21 cellular contexts compared by ENCODE assay signal in the genomic region with DNA sequence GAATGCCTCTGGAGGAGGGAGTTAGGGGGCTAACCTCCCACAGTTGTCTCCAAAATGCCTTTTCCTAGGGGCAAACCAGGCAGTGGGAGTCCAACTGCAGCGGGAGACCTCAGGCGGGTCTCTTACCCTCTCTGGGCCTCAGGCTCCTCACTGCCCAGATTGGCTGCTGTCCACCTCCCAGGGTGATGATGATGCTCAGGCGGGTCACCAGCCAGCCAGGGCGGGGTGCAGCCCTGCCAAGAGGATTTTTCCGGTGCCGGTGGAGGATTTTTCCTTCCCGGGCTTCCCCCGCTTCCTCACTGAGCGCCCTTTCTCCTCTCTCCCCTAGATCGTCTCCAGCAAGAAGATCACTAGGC. TPM values are rescaled to one million over a fixed set of nuclear protein-coding genes. Genes with fewer than 3 reads are reported as not detected.
DNase-seq lines count a peak whose midpoint lies in the region; FAIRE-seq and TF ChIP-seq lines count a peak whose summit lies in the region.
"Had no signal": no experiment of that assay in that cellular context is flagged by ENCODE, and none has a peak within 500 bp of the region (broad histone marks: within the 10 kb centered on the region; RNA-seq: fewer than 3 reads in every experiment).

No MANE protein-coding gene starts in this region.

- no peak overlapping the region for H2BK12ac ChIP-seq in H1 (ENCODE audit: low read depth, low read length)

- WGBS in SK-N-SH (ENCODE audit: low lambda C conversion rate), result 58% methylated on average over 6 of the region's 10 CpGs
- WGBS in H1 (ENCODE audit: extremely low coverage in 1 of 2, insufficient coverage in 1 of 2, insufficient read length in 1 of 2, insufficient replicate concordance in 2 of 2, low coverage in 1 of 2, low lambda C conversion rate in 2 of 2, missing lambda C conversion rate in 1 of 2), 2 experiments, result 93% methylated on average over 2 of the region's 10 CpGs; no CpG with 5 or more reads in 1 of the 2 experiments
- WGBS in testis, 2 donors, result 46 to 57% methylated on average over 10 of the region's 10 CpGs

- POLR2A ChIA-PET in A673 (lab: Charles Lee; ENCODE audit: low non-redundant PET) (no interaction called here), SK-N-SH (lab: Yijun Ruan, JAX) (no interaction called here), H1 (lab: Charles Lee; ENCODE audit: partially characterized antibody) (no interaction called here)

- H3K27ac ChIP-seq in A673 (ENCODE audit: low read depth, low read length, poor library complexity, severe bottlenecking) (peak overlapping the region; percentile 30), SK-N-SH (ENCODE audit: low read depth in 2 of 2, low read length in 1 of 2) (peak overlapping the region; percentile 17 to 57; a peak in 3 of 4 replicates), H1 (ENCODE audit: low read depth, low read length) (no peak overlapping the region), testis (no peak overlapping the region)
- H3K27ac ChIP-seq: cardiac muscle cell, right atrium auricular region, VCaP had no signal

- no TSS peak for BruUV-seq in A673 (replicated peaks; lab: Mats Ljungman, UMichigan)

- intact Hi-C loops in A673 (cut with micrococcal nuclease; ENCODE audit: unreplicated experiment) (no loop called here), testis (cut with DNase I; ENCODE audit: low total_unique reads) (no loop called here)

- no peak overlapping the region for H3K18ac ChIP-seq in H1 (ENCODE audit: extremely low read depth, low read length)

- no peaks in the 10 kb centered on the region for H3K9me3 ChIP-seq in A673 (ENCODE audit: low read depth, low read length, poor library complexity, severe bottlenecking)
- H3K9me3 ChIP-seq in SK-N-SH, result no peaks in the 10 kb centered on the region
- H3K9me3 ChIP-seq in H1 (ENCODE audit: insufficient read depth in 2 of 2, low read depth in 1 of 2, low read length in 1 of 2), result no peaks in the 10 kb centered on the region
- no peaks in the 10 kb centered on the region for H3K9me3 ChIP-seq in neuron (ENCODE audit: low read length)
- H3K9me3 ChIP-seq in testis, result no peaks in the 10 kb centered on the region
- H3K9me3 ChIP-seq: mucosa of descending colon, right atrium auricular region had no signal

- peaks cover 4% of the 10 kb centered on the region for H3F3A ChIP-seq in SK-N-SH (replicated peaks; ENCODE audit: insufficient read depth)

- CTCF ChIA-PET in A673 (lab: Charles Lee), result interaction anchor here (1.4 kb wide), 1 partner anchor 23 kb away, joined by 4 read pairs; the partner anchor contains the start of gene CPNE2
- CTCF ChIA-PET in SK-N-SH (lab: Yijun Ruan, JAX), result no interaction called here
- CTCF ChIA-PET in H1 (lab: Charles Lee; ENCODE audit: partially characterized antibody), result interaction anchor here (0.7 to 2.5 kb wide), 4 partner anchors 15 to 1214 kb away, joined by 3 to 11 read pairs (median 6); partner anchors contain the start of gene CPNE2

- H3K27me3 ChIP-seq in A673 (replicated peaks; ENCODE audit: insufficient read depth, low read depth, low read length, poor library complexity), result no peaks in the 10 kb centered on the region
- H3K27me3 ChIP-seq in SK-N-SH (ENCODE audit: insufficient read depth), result no peaks in the 10 kb centered on the region
- no peaks in the 10 kb centered on the region for H3K27me3 ChIP-seq in H1 (replicated peaks in 1 of 4; ENCODE audit: control insufficient read depth in 3 of 4, extremely low read depth in 1 of 4, insufficient read depth in 3 of 4, low read length in 3 of 4)
- no peaks in the 10 kb centered on the region for H3K27me3 ChIP-seq in neuron (ENCODE audit: insufficient read depth, low read length)
- no peaks in the 10 kb centered on the region for H3K27me3 ChIP-seq in testis
- H3K27me3 ChIP-seq: cardiac muscle cell, right atrium auricular region had no signal

- H3K23ac ChIP-seq in H1 (ENCODE audit: insufficient read length), result no peak overlapping the region

- TF ChIP-seq RAD21 in SK-N-SH (IDR thresholded peaks at IDR 0.05; ENCODE audit: low read length) (no peak), H1 (IDR thresholded peaks at IDR 0.05 in 1 of 2, conservative IDR thresholded peaks at IDR 0.05 in 1 of 2; ENCODE audit: low read depth in 2 of 2, low read length in 2 of 2) (no peak)

- no peak overlapping the region for H4K91ac ChIP-seq in H1 (replicated peaks; ENCODE audit: insufficient read length, low read length)

- no peak overlapping the region for H2BK20ac ChIP-seq in H1 (ENCODE audit: low read length)

- H3K14ac ChIP-seq in H1 (ENCODE audit: insufficient read length), result peak overlapping the region; percentile 95

- H3K79me1 ChIP-seq in H1 (ENCODE audit: low read depth, low read length), result no peaks in the 10 kb centered on the region

- H3K4me1 ChIP-seq in A673 (ENCODE audit: insufficient read depth, low read length, poor library complexity, severe bottlenecking) (peaks cover 13% of the 10 kb centered on the region), SK-N-SH (ENCODE audit: control insufficient read depth in 1 of 2, insufficient read depth in 2 of 2, low read depth in 1 of 2, low read length in 1 of 2) (peaks cover 0 to 15% of the 10 kb centered on the region in 2 experiments; a peak in 1 of 4 replicates), H1 (replicated peaks in 1 of 4; ENCODE audit: control insufficient read depth in 3 of 4, insufficient read depth in 4 of 4, low read length in 3 of 4) (peaks cover 0 to 13% (median 4%) of the 10 kb centered on the region in 4 experiments; a peak in 4 of 7 replicates), neuron (ENCODE audit: insufficient read depth, low read length) (peaks cover 26% of the 10 kb centered on the region), testis (peaks cover 18% of the 10 kb centered on the region)

- H3K4ac ChIP-seq in H1 (replicated peaks; ENCODE audit: insufficient read length, low read depth, low read length), result no peak overlapping the region

- H3K79me2 ChIP-seq in SK-N-SH (ENCODE audit: insufficient read depth) (no peaks in the 10 kb centered on the region), H1 (ENCODE audit: control insufficient read depth in 1 of 2, insufficient read depth in 2 of 2, low read length in 2 of 2) (no peaks in the 10 kb centered on the region)

- TF ChIP-seq POLR2A in H1 (IDR thresholded peaks at IDR 0.05; ENCODE audit: control extremely low read depth in 1 of 2, low read depth in 2 of 2, low read length in 2 of 2), result no peak
- no peak for TF ChIP-seq POLR2A in testis (IDR thresholded peaks at IDR 0.05)

- H3K36me3 ChIP-seq in A673 (ENCODE audit: insufficient read depth, low read length, poor library complexity, severe bottlenecking) (peaks cover 3% of the 10 kb centered on the region), SK-N-SH (replicated peaks in 1 of 2; ENCODE audit: control insufficient read depth in 1 of 2, insufficient read depth in 2 of 2, low read length in 1 of 2) (peaks cover 0 to 7% of the 10 kb centered on the region in 2 experiments), H1 (ENCODE audit: control insufficient read depth in 2 of 4, insufficient read depth in 4 of 4, low read length in 3 of 4) (no peaks in the 10 kb centered on the region), neuron (ENCODE audit: insufficient read depth, low read length) (no peaks in the 10 kb centered on the region), testis (ENCODE audit: low read depth, missing control alignments) (no peaks in the 10 kb centered on the region)
- H3K36me3 ChIP-seq: cardiac muscle cell had no signal

- H3K4me3 ChIP-seq in A673 (ENCODE audit: low read depth, low read length, poor library complexity, severe bottlenecking), result no peak overlapping the region
- no peak overlapping the region for H3K4me3 ChIP-seq in SK-N-SH (ENCODE audit: low read depth in 2 of 2, low read length in 1 of 2)
- H3K4me3 ChIP-seq in H1 (ENCODE audit: extremely low read depth in 1 of 4, insufficient read depth in 2 of 4, low read depth in 3 of 4, low read length in 4 of 4), result no peak overlapping the region
- peak overlapping the region; percentile 16 for H3K4me3 ChIP-seq in neuron (ENCODE audit: low read length)
- no peak overlapping the region for H3K4me3 ChIP-seq in testis
- H3K4me3 ChIP-seq: cardiac muscle cell, mucosa of descending colon had no signal

- no peak for TF ChIP-seq CTCF in A673 (conservative IDR thresholded peaks at IDR 0.05; ENCODE audit: low read depth, low read length)
- no peak for TF ChIP-seq CTCF in SK-N-SH (IDR thresholded peaks at IDR 0.05)
- TF ChIP-seq CTCF in H1 (IDR thresholded peaks at IDR 0.05; ENCODE audit: control extremely low read depth in 1 of 3, insufficient read depth in 1 of 3, low read depth in 1 of 3, low read length in 3 of 3), result no peak
- TF ChIP-seq CTCF in testis (IDR thresholded peaks at IDR 0.05), result no peak

- peaks cover 2% of the 10 kb centered on the region; the same call in 1 of the 2 replicates for H3K23me2 ChIP-seq in H1 (ENCODE audit: low read depth, low read length)

- no peak overlapping the region for H2BK120ac ChIP-seq in H1 (replicated peaks; ENCODE audit: low read depth, low read length)

- H4K8ac ChIP-seq in H1 (ENCODE audit: extremely low read depth, insufficient read depth, low read length), result no peak overlapping the region

- TF ChIP-seq EP300 in SK-N-SH (IDR thresholded peaks at IDR 0.05; ENCODE audit: borderline replicate concordance in 1 of 2, low read depth in 1 of 2, low read length in 1 of 2) (no peak), H1 (IDR thresholded peaks at IDR 0.05; ENCODE audit: borderline replicate concordance in 1 of 2, low read depth in 2 of 2, low read length in 2 of 2) (no peak)

- H3K56ac ChIP-seq in H1 (replicated peaks; ENCODE audit: insufficient read length, low read depth, low read length), result no peak overlapping the region

- FAIRE-seq in H1 (lab: Jason Lieb, UNC), result no peak
- FAIRE-seq: D721Med had no signal

- H2AK5ac ChIP-seq in H1 (ENCODE audit: low read depth, low read length), result peak overlapping the region; percentile 24; the same call in 1 of the 2 replicates

- H2AFZ ChIP-seq in SK-N-SH (ENCODE audit: low read depth) (no peak overlapping the region), H1 (ENCODE audit: low read length) (no peak overlapping the region), neuron (ENCODE audit: low read depth, low read length) (no peak overlapping the region)

- DNase-seq in A673 (ENCODE audit: low spot score), result no peak
- no peak for DNase-seq in SK-N-SH
- DNase-seq in H1 (ENCODE audit: low read depth in 1 of 2, low spot score in 2 of 2), result no peak
- DNase-seq in foreskin melanocyte, result no peak
- no peak for DNase-seq in UCSD-AML1 (lab: John Stamatoyannopoulos, UW; ENCODE audit: unreplicated experiment)
- DNase-seq in cerebellar nuclear complex (lab: John Stamatoyannopoulos, UW), result no peak
- DNase-seq in testis, result no peak
- DNase-seq: ACHN; activated CD8-positive, alpha-beta memory T cell treated with anti-CD3 and anti-CD28 coated beads, Interleukin-2, amount 50 U/mL, for 48 hours; activated effector memory CD4-positive, alpha-beta T cell treated with anti-CD3 and anti-CD28 coated beads, Interleukin-2, amount 50 U/mL, for 16 hours; activated naive CD8-positive, alpha-beta T cell treated with anti-CD3 and anti-CD28 coated beads, Interleukin-2, amount 50 U/mL, for 24 hours; effector CD8-positive, alpha-beta T cell; EL; NCI-H2171; NCI-H526 treated with DMSO at 0.1 percent for 48 hours had no signal

- peak overlapping the region; percentile 7; the same call in 1 of the 2 replicates for H3K4me2 ChIP-seq in SK-N-SH
- peak overlapping the region in 1 of 2 experiments; percentile 2; a peak in 1 of 4 replicates for H3K4me2 ChIP-seq in H1 (ENCODE audit: insufficient read depth in 1 of 2, low read depth in 2 of 2, low read length in 2 of 2)

- no peak overlapping the region for H4K5ac ChIP-seq in H1 (ENCODE audit: insufficient read length, low read depth, low read length)

- no peak overlapping the region for H2BK15ac ChIP-seq in H1 (ENCODE audit: low read length)

- no peak overlapping the region; the same call in 1 of the 2 replicates for H2BK5ac ChIP-seq in H1 (ENCODE audit: low read depth, low read length)

- no peaks in the 10 kb centered on the region for H3K9me2 ChIP-seq in SK-N-SH

- 0 out of 2 replicates have a peak, but pooled peaks cover 2% of the 10 kb centered on the region for H4K20me1 ChIP-seq in SK-N-SH (ENCODE audit: insufficient read depth)
- peaks cover 0 to 1% of the 10 kb centered on the region in 2 experiments for H4K20me1 ChIP-seq in H1 (replicated peaks in 1 of 2; ENCODE audit: control insufficient read depth in 1 of 2, insufficient read depth in 2 of 2, low read length in 2 of 2)

- H3K9ac ChIP-seq in SK-N-SH, result no peak overlapping the region
- H3K9ac ChIP-seq in H1 (replicated peaks in 1 of 4; ENCODE audit: extremely low read depth in 1 of 4, low read depth in 3 of 4, low read length in 3 of 4), result no peak overlapping the region

RNA-seq across cellular contexts. Expression of gene CPNE2, which starts 22.7 kb away (rescaled TPM):
- total RNA-seq in A673 (2021) (38.1 and 43.6 TPM in 2 replicates), testis (10 to 100 TPM; 18.3 to 25.2 TPM)
- polyA plus RNA-seq in SK-N-SH (2012; rRNA removed) (63.8 and 73.0 TPM in 2 replicates), H1 (2011; rRNA removed) (38.0 and 39.5 TPM in 2 replicates), testis (ENCODE audit: insufficient read depth, low read depth, low replicate concordance) (51.8 TPM)
- polyA plus RNA-seq in SK-N-SH (2012; cell fraction: cytosol; rRNA removed), result 34.3 and 56.3 TPM in 2 replicates
- 34.7 and 38.7 TPM in 2 replicates for polyA plus RNA-seq in SK-N-SH (2012; cell fraction: nucleus; rRNA removed)
- total RNA-seq in H1 (2021; fragmentation: NEBNext Ultra II Directional; extraction: Animal tissue kit (Norgen Biotek cat#: 25700)), result 10.6 and 11.6 TPM in 2 replicates
- polyA plus RNA-seq in H1 (2011; cell fraction: cytosol; rRNA removed), result 23.2 TPM
- polyA plus RNA-seq in H1 (2011; cell fraction: nucleus; rRNA removed), result 22.3 TPM
- polyA plus RNA-seq in H1 (2012, experiment 1 of 2), result 11.1 to 18.8 TPM (median 16.3 TPM) in 4 replicates
- polyA plus RNA-seq in H1 (2012, experiment 2 of 2), result 20.5 TPM
- 26.2 TPM for polyA plus RNA-seq in H1 (2013, experiment 1 of 2)
- polyA plus RNA-seq in H1 (2013, experiment 2 of 2), result 24.6 TPM
- 16.1 and 18.7 TPM in 2 replicates for polyA minus RNA-seq in H1 (2011; rRNA and poly(A)+ RNA removed)
- polyA minus RNA-seq in H1 (2011; cell fraction: cytosol; rRNA and poly(A)+ RNA removed), result 11.2 TPM
- polyA minus RNA-seq in H1 (2011; cell fraction: nucleus; rRNA and poly(A)+ RNA removed), result 9.8 TPM

Comparison
In these comparisons a context has a peak if more than half of its experiments do, and no peak if none do; other contexts are left out.
1. H3K27ac ChIP-seq: peak in A673 (single experiment) and SK-N-SH (2 of 2); none in H1 (single experiment) and testis (0 of 2).